In the genomic region with DNA sequence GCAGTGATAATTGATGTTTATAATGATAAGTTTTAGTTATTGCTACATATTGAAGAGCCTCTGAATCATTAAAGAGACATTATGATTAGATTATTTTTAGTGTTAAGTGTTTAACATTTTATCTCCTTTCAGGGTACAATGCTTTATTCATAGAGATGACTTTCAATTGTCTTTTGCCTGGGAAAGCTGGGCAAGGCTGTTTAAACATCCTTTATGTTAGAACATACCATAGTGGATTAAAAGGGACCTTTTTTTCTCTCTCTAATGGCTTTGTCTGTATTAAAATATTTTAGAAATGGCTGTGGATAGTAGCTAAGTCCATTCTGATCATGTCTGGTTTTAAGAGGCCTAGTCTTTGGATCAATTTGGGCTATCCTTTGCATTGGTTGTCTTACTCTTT, we compare ENCODE assay signal across 29 cellular contexts.
DNase-seq lines count a peak whose midpoint lies in the region; ATAC-seq and TF ChIP-seq lines count a peak whose summit lies in the region.
"Had no signal": no experiment of that assay in that cellular context is flagged by ENCODE, and none has a peak within 500 bp of the region (broad histone marks: within the 10 kb centered on the region; RNA-seq: fewer than 3 reads in every experiment).

No MANE protein-coding gene starts in this region.

- no peaks in the 10 kb centered on the region for H3K4me1 Mint-ChIP-seq in type B pancreatic cell (ENCODE audit: unreplicated experiment)
- H3K4me1 Mint-ChIP-seq: activated CD4-positive, alpha-beta T cell treated with anti-CD3 and anti-CD28 coated beads, Interleukin-2, amount 10 ng/mL, durations not matched to agents 7 days and 5 days; activated naive CD8-positive, alpha-beta T cell treated with anti-CD3 and anti-CD28 coated beads for 36 hours; CD14-positive monocyte; naive thymus-derived CD4-positive, alpha-beta T cell; stimulated activated effector memory CD8-positive, alpha-beta T cell treated with anti-CD3 and anti-CD28 coated beads, Interleukin-12 subunit alpha, Interleukin-12 subunit beta, amount 100 ng/mL, for 72 hours; WTC11 had no signal

- H3K27me3 ChIP-seq in HAP-1 (ENCODE audit: low read depth), result no peaks in the 10 kb centered on the region
- no peaks in the 10 kb centered on the region for H3K27me3 ChIP-seq in gastroesophageal sphincter
- H3K27me3 ChIP-seq: ascending aorta, esophagus squamous epithelium, foreskin keratinocyte, heart right ventricle, sigmoid colon, transverse colon had no signal

- no peak for TF ChIP-seq EP300 in gastroesophageal sphincter (IDR thresholded peaks at IDR 0.05)

- no peak for TF ChIP-seq CTCF in gastroesophageal sphincter (IDR thresholded peaks at IDR 0.05)
- TF ChIP-seq CTCF in type B pancreatic cell (conservative IDR thresholded peaks at IDR 0.05), result no peak

- ATAC-seq in gastroesophageal sphincter (no peak), GM19467 (IDR thresholded peaks at IDR 0.05; ENCODE audit: unreplicated experiment) (no peak)
- ATAC-seq: heart right ventricle; naive thymus-derived CD4-positive, alpha-beta T cell; stimulated activated effector memory CD8-positive, alpha-beta T cell treated with anti-CD3 and anti-CD28 coated beads, Interleukin-12 subunit alpha, Interleukin-12 subunit beta, amount 100 ng/mL, for 72 hours; WTC11 had no signal

- H3K4me3 ChIP-seq in HAP-1 (no peak overlapping the region), gastroesophageal sphincter (no peak overlapping the region)
- H3K4me3 ChIP-seq: ascending aorta, esophagus squamous epithelium, heart right ventricle, sigmoid colon, transverse colon had no signal

- intact Hi-C loops in cardiac septum (cut with DNase I), result no loop called here

- H3K9me3 Mint-ChIP-seq in type B pancreatic cell, result peaks cover 8% of the 10 kb centered on the region

- no peaks in the 10 kb centered on the region for H3K36me3 Mint-ChIP-seq in type B pancreatic cell
- H3K36me3 Mint-ChIP-seq: activated naive CD8-positive, alpha-beta T cell treated with anti-CD3 and anti-CD28 coated beads for 36 hours; CD14-positive monocyte; naive thymus-derived CD4-positive, alpha-beta T cell; stimulated activated effector memory CD8-positive, alpha-beta T cell treated with anti-CD3 and anti-CD28 coated beads, Interleukin-12 subunit alpha, Interleukin-12 subunit beta, amount 100 ng/mL, for 72 hours; WTC11 had no signal

- H3K9me3 ChIP-seq in HAP-1, result no peaks in the 10 kb centered on the region
- H3K9me3 ChIP-seq in gastroesophageal sphincter, result peaks cover 0 to 8% (median 0%) of the 10 kb centered on the region in 3 donors
- H3K9me3 ChIP-seq: ascending aorta, esophagus squamous epithelium, sigmoid colon had no signal

- DNase-seq in HAP-1 (ENCODE audit: low spot score in 2 of 2), result peak; percentile 22 to 82
- DNase-seq in SK-MEL-5 (ENCODE audit: low read depth, low spot score), result peak; percentile 45
- no peak for DNase-seq in type B pancreatic cell (ENCODE audit: extremely low spot score, unreplicated experiment)
- no peak for DNase-seq in COR-L47 (lab: John Stamatoyannopoulos, UW)
- DNase-seq in cardiac septum (ENCODE audit: low spot score), result no peak
- DNase-seq: activated CD4-positive, alpha-beta T cell treated with anti-CD3 and anti-CD28 coated beads, Interleukin-2, amount 10 ng/mL, durations not matched to agents 7 days and 5 days; activated effector memory CD4-positive, alpha-beta T cell treated with anti-CD3 and anti-CD28 coated beads, Interleukin-2, amount 50 U/mL, for 16 hours; activated naive CD8-positive, alpha-beta T cell treated with anti-CD3 and anti-CD28 coated beads for 36 hours; activated T-cell treated with anti-CD3 and anti-CD28 coated beads, Interleukin-2, amount 50 U/mL, for 1 hour; central memory CD4-positive, alpha-beta T cell; esophagus squamous epithelium; heart right ventricle; midbrain; MV-4-11; naive thymus-derived CD4-positive, alpha-beta T cell; NCI-H1436; NCI-H2081 treated with DMSO at 0.1 percent for 48 hours; NCI-H345; SIG-M5; sigmoid colon; transverse colon had no signal

- in situ Hi-C loops in HAP-1 (cut with MboI; ENCODE audit: low sequenced_read_pairs) (no loop called here), SK-MEL-5 (cut with HindIII; ENCODE audit: low pct_unique_long_range_greater_than_20kb, low sequenced_read_pairs) (no loop called here)

- TF ChIP-seq POLR2A in gastroesophageal sphincter (IDR thresholded peaks at IDR 0.05), result no peak

- H3K27ac Mint-ChIP-seq in type B pancreatic cell, result peak overlapping the region; percentile 32
- H3K27ac Mint-ChIP-seq: activated CD4-positive, alpha-beta T cell treated with anti-CD3 and anti-CD28 coated beads, Interleukin-2, amount 10 ng/mL, durations not matched to agents 7 days and 5 days; activated naive CD8-positive, alpha-beta T cell treated with anti-CD3 and anti-CD28 coated beads for 36 hours; CD14-positive monocyte; dendritic cell treated with granulocyte-macrophage colony-stimulating factor and Interleukin-4, amounts not matched to agents 40 ng/mL and 50 ng/mL, for 4 days; naive thymus-derived CD4-positive, alpha-beta T cell; stimulated activated effector memory CD8-positive, alpha-beta T cell treated with anti-CD3 and anti-CD28 coated beads, Interleukin-12 subunit alpha, Interleukin-12 subunit beta, amount 100 ng/mL, for 72 hours; WTC11 had no signal

- no peaks in the 10 kb centered on the region for H3K27me3 Mint-ChIP-seq in type B pancreatic cell
- H3K27me3 Mint-ChIP-seq: activated CD4-positive, alpha-beta T cell treated with anti-CD3 and anti-CD28 coated beads, Interleukin-2, amount 10 ng/mL, durations not matched to agents 7 days and 5 days; activated naive CD8-positive, alpha-beta T cell treated with anti-CD3 and anti-CD28 coated beads for 36 hours; dendritic cell treated with granulocyte-macrophage colony-stimulating factor and Interleukin-4, amounts not matched to agents 40 ng/mL and 50 ng/mL, for 4 days; naive thymus-derived CD4-positive, alpha-beta T cell had no signal

- H3K36me3 ChIP-seq in HAP-1 (replicated peaks) (no peaks in the 10 kb centered on the region), gastroesophageal sphincter (no peaks in the 10 kb centered on the region)
- H3K36me3 ChIP-seq: ascending aorta, esophagus squamous epithelium, heart right ventricle, sigmoid colon, transverse colon had no signal

- H3K4me3 Mint-ChIP-seq in type B pancreatic cell, result no peak overlapping the region
- H3K4me3 Mint-ChIP-seq: activated CD4-positive, alpha-beta T cell treated with anti-CD3 and anti-CD28 coated beads, Interleukin-2, amount 10 ng/mL, durations not matched to agents 7 days and 5 days; activated naive CD8-positive, alpha-beta T cell treated with anti-CD3 and anti-CD28 coated beads for 36 hours; CD14-positive monocyte; dendritic cell treated with granulocyte-macrophage colony-stimulating factor and Interleukin-4, amounts not matched to agents 40 ng/mL and 50 ng/mL, for 4 days; naive thymus-derived CD4-positive, alpha-beta T cell; stimulated activated effector memory CD8-positive, alpha-beta T cell treated with anti-CD3 and anti-CD28 coated beads, Interleukin-12 subunit alpha, Interleukin-12 subunit beta, amount 100 ng/mL, for 72 hours; WTC11 had no signal

- H3K27ac ChIP-seq in gastroesophageal sphincter, result peak overlapping the region in 3 of 4 donors; percentile 4 to 20 (median 6)
- H3K27ac ChIP-seq: ascending aorta, esophagus squamous epithelium, foreskin keratinocyte, heart right ventricle, transverse colon had no signal

- H3K4me1 ChIP-seq in HAP-1, result peaks cover 25% of the 10 kb centered on the region
- H3K4me1 ChIP-seq in gastroesophageal sphincter, result peaks cover 0 to 16% (median 3%) of the 10 kb centered on the region in 3 donors
- H3K4me1 ChIP-seq: ascending aorta, esophagus squamous epithelium, heart right ventricle, transverse colon had no signal

Comparison
In these comparisons a context has a peak if more than half of its experiments do, and no peak if none do; other contexts are left out.
1. DNase-seq: peak in HAP-1 (2 of 2) and SK-MEL-5 (single experiment); none in type B pancreatic cell (single experiment), COR-L47 (single experiment) and cardiac septum (single experiment).